In genomic region chr20:60431349-60431748, GRCh38 we compare ENCODE assay signal across 32 cellular contexts.
"Had no signal": no experiment of that assay in that cellular context is flagged by ENCODE, and none has a peak within 500 bp of the region (broad histone marks: within the 10 kb centered on the region; RNA-seq: fewer than 3 reads in every experiment).

No MANE protein-coding gene starts in this region.

- DNase-seq: activated effector memory CD4-positive, alpha-beta T cell treated with anti-CD3 and anti-CD28 coated beads, Interleukin-2, amount 50 U/mL, for 16 hours; activated effector memory CD4-positive, alpha-beta T cell treated with Interleukin-2 at 50 U/mL for 16 hours; activated gamma-delta T cell; activated gamma-delta T cell treated with Interleukin-2 at 50 U/mL for 16 hours; activated naive CD4-positive, alpha-beta T cell; activated naive CD4-positive, alpha-beta T cell treated with anti-CD3 and anti-CD28 coated beads for 36 hours; activated naive CD4-positive, alpha-beta T cell treated with anti-CD3 and anti-CD28 coated beads, Interleukin-2, amount 10 ng/mL, durations not matched to agents 7 days and 5 days; activated naive CD4-positive, alpha-beta T cell treated with anti-CD3 and anti-CD28 coated beads, Interleukin-2, amount 50 U/mL, for 16 hours; activated naive CD4-positive, alpha-beta T cell treated with Interleukin-2 at 50 U/mL for 16 hours; activated naive CD8-positive, alpha-beta T cell treated with anti-CD3 and anti-CD28 coated beads for 36 hours; activated naive CD8-positive, alpha-beta T cell treated with anti-CD3 and anti-CD28 coated beads, Interleukin-2, amount 10 ng/mL, durations not matched to agents 7 days and 5 days; activated naive CD8-positive, alpha-beta T cell treated with anti-CD3 and anti-CD28 coated beads, Interleukin-2, amount 50 U/mL, for 24 hours; activated T-cell treated with anti-CD3 and anti-CD28 coated beads, Interleukin-2, amount 50 U/mL, for 1 hour; activated T-cell treated with anti-CD3 and anti-CD28 coated beads, Interleukin-2, amount 50 U/mL, for 24 hours; activated T-cell treated with anti-CD3 and anti-CD28 coated beads, Interleukin-2, amount 50 U/mL, for 4 hours; activated T-cell treated with anti-CD3 and anti-CD28 coated beads, Interleukin-2, amount 50 U/mL, for 48 hours; activated T-cell treated with anti-CD3 and anti-CD28 coated beads, Interleukin-2, amount 50 U/mL, for 72 hours; adrenal gland; amniotic stem cell; amygdala; anterior cingulate cortex; aorta; body of pancreas; brain microvascular endothelial cell; caudate nucleus; central memory CD4-positive, alpha-beta T cell; cerebellar nuclear complex had no signal

- H3K4me1 ChIP-seq: adrenal gland, ascending aorta, body of pancreas, breast epithelium had no signal

- H3K27ac ChIP-seq: adrenal gland, ascending aorta, body of pancreas, brain microvascular endothelial cell, breast epithelium, cardiac muscle cell had no signal

- H3K36me3 ChIP-seq: adrenal gland, ascending aorta, brain microvascular endothelial cell, breast epithelium, cardiac muscle cell had no signal

- ATAC-seq: activated naive CD4-positive, alpha-beta T cell treated with anti-CD3 and anti-CD28 coated beads, Interleukin-2, amount 50 U/mL, for 72 hours; activated naive CD8-positive, alpha-beta T cell treated with anti-CD3 and anti-CD28 coated beads, Interleukin-2, amount 50 U/mL, for 24 hours; activated T-cell treated with anti-CD3 and anti-CD28 coated beads, Interleukin-2, amount 50 U/mL, for 4 hours; activated T-cell treated with anti-CD3 and anti-CD28 coated beads, Interleukin-2, amount 50 U/mL, for 72 hours; activated T-helper 17 cell treated with anti-CD3 and anti-CD28 coated beads, Interleukin-2, amount 50 U/mL, for 72 hours; body of pancreas had no signal

- H3K4me3 ChIP-seq: adrenal gland, ascending aorta, body of pancreas, breast epithelium, cardiac muscle cell had no signal

- H3K9me3 ChIP-seq: adrenal gland, ascending aorta, body of pancreas, breast epithelium had no signal

- H3K27me3 ChIP-seq: adrenal gland, ascending aorta, body of pancreas, brain microvascular endothelial cell, breast epithelium, cardiac muscle cell had no signal
